In genomic region chr2:200150411-200151086, GRCh38 we compare ENCODE assay signal across 34 cellular contexts.
"Had no signal": no experiment of that assay in that cellular context is flagged by ENCODE, and none has a peak within 500 bp of the region (broad histone marks: within the 10 kb centered on the region; RNA-seq: fewer than 3 reads in every experiment).

No MANE protein-coding gene starts in this region.

- DNase-seq: activated B cell treated with CpG ODN at 0.5 μM for 24 hours; activated CD4-positive, alpha-beta T cell treated with anti-CD3 and anti-CD28 coated beads for 48 hours; activated CD4-positive, alpha-beta T cell treated with anti-CD3 and anti-CD28 coated beads, Interleukin-2, amount 50 U/mL, for 1 hour; activated CD4-positive, alpha-beta T cell treated with anti-CD3 and anti-CD28 coated beads, Interleukin-2, amount 50 U/mL, for 48 hours; activated CD8-positive, alpha-beta memory T cell treated with anti-CD3 and anti-CD28 coated beads for 24 hours; activated CD8-positive, alpha-beta T cell treated with anti-CD3 and anti-CD28 coated beads for 36 hours; activated effector memory CD4-positive, alpha-beta T cell treated with anti-CD3 and anti-CD28 coated beads, Interleukin-2, amount 50 U/mL, for 16 hours; activated naive CD4-positive, alpha-beta T cell treated with anti-CD3 and anti-CD28 coated beads for 36 hours; activated naive CD8-positive, alpha-beta T cell treated with anti-CD3 and anti-CD28 coated beads for 36 hours; activated naive CD8-positive, alpha-beta T cell treated with anti-CD3 and anti-CD28 coated beads, Interleukin-2, amount 50 U/mL, for 24 hours; activated T-cell treated with anti-CD3 and anti-CD28 coated beads, Interleukin-2, amount 50 U/mL, for 48 hours; adrenal gland; amygdala; aorta; body of pancreas; caudate nucleus; cortex of kidney; dermis blood vessel endothelial cell; effector CD4-positive, alpha-beta T cell; effector memory CD8-positive, alpha-beta T cell; erythroblast; foreskin keratinocyte; gastrocnemius medialis; glutamatergic neuron; heart left ventricle; T-helper 17 cell; T1000; WERI-Rb-1 had no signal

- H3K4me3 Mint-ChIP-seq: activated B cell treated with CpG ODN at 0.5 μM for 24 hours; activated CD8-positive, alpha-beta T cell treated with anti-CD3 and anti-CD28 coated beads for 36 hours; activated naive CD4-positive, alpha-beta T cell treated with anti-CD3 and anti-CD28 coated beads for 36 hours; activated naive CD4-positive, alpha-beta T cell treated with anti-CD3 and anti-CD28 coated beads, Interleukin-2, amount 50 U/mL, for 24 hours; activated naive CD8-positive, alpha-beta T cell treated with anti-CD3 and anti-CD28 coated beads for 36 hours; activated naive CD8-positive, alpha-beta T cell treated with anti-CD3 and anti-CD28 coated beads, Interleukin-2, amount 50 U/mL, for 24 hours; activated T-helper 1 cell treated with anti-CD3 and anti-CD28 coated beads, Interleukin-12 subunit alpha, Interleukin-12 subunit beta, Interleukin-2, Interleukin-4 antibody, amounts not matched to agents 30 ng/mL and 10 ng/mL and 1 ng/mL, durations not matched to agents 14 hours and 24 hours and 36 hours; effector memory CD8-positive, alpha-beta T cell; T-helper 17 cell; T-helper 2 cell treated with Interferon-gamma antibody and Interleukin-4, amounts not matched to agents 5 μg/mL and 100 μg/mL, for 36 hours had no signal

- H3K4me1 ChIP-seq: adrenal gland, body of pancreas, foreskin keratinocyte had no signal

- H3K27ac ChIP-seq: adrenal gland, body of pancreas, esophagus muscularis mucosa, foreskin keratinocyte, gastrocnemius medialis, heart left ventricle, WERI-Rb-1 had no signal

- H3K36me3 ChIP-seq: adrenal gland, esophagus muscularis mucosa, gastrocnemius medialis, heart left ventricle, WERI-Rb-1 had no signal

- H3K4me1 Mint-ChIP-seq: activated B cell treated with CpG ODN at 0.5 μM for 24 hours; activated naive CD4-positive, alpha-beta T cell treated with anti-CD3 and anti-CD28 coated beads, Interleukin-2, amount 50 U/mL, for 24 hours; activated naive CD8-positive, alpha-beta T cell treated with anti-CD3 and anti-CD28 coated beads for 36 hours; activated naive CD8-positive, alpha-beta T cell treated with anti-CD3 and anti-CD28 coated beads, Interleukin-2, amount 50 U/mL, for 24 hours; T-helper 17 cell had no signal

- H3K9me3 ChIP-seq: gastrocnemius medialis had no signal

- FAIRE-seq: colon had no signal

- H3K27me3 ChIP-seq: adrenal gland, body of pancreas, esophagus muscularis mucosa, foreskin keratinocyte, gastrocnemius medialis, heart left ventricle had no signal

- H3K4me3 ChIP-seq: adrenal gland, body of pancreas, esophagus muscularis mucosa, gastrocnemius medialis, heart left ventricle had no signal

- ATAC-seq: activated CD4-positive, CD25-positive, alpha-beta regulatory T cell treated with anti-CD3 and anti-CD28 coated beads, Interleukin-2, amount 50 U/mL, for 24 hours; activated CD8-positive, alpha-beta T cell treated with anti-CD3 and anti-CD28 coated beads for 36 hours; activated naive CD8-positive, alpha-beta T cell treated with anti-CD3 and anti-CD28 coated beads, Interleukin-2, amount 50 U/mL, for 24 hours; body of pancreas; effector memory CD8-positive, alpha-beta T cell; foreskin keratinocyte; gastrocnemius medialis; heart left ventricle; T-helper 17 cell had no signal

- H3K36me3 Mint-ChIP-seq: activated naive CD8-positive, alpha-beta T cell treated with anti-CD3 and anti-CD28 coated beads for 36 hours had no signal

- H3K27me3 Mint-ChIP-seq: activated B cell treated with CpG ODN at 0.5 μM for 24 hours, T-helper 17 cell had no signal
